Comparison of ENCODE assay signal across 8 cellular contexts in genomic region chr16:4692460-4693295, GRCh38. TPM values are rescaled to one million over a fixed set of nuclear protein-coding genes. Genes with fewer than 3 reads are reported as not detected.
DNase-seq lines count a peak whose midpoint lies in the region; ATAC-seq and TF ChIP-seq lines count a peak whose summit lies in the region.

No MANE protein-coding gene starts in this region.

- no peaks in the 10 kb centered on the region for H3K9me3 ChIP-seq in BE2C
- no peaks in the 10 kb centered on the region for H3K9me3 ChIP-seq in right atrium auricular region

- peak overlapping the region; percentile 84 for H3K4me3 Mint-ChIP-seq in activated T-helper 2 cell treated with anti-CD3 and anti-CD28 coated beads, Interferon-gamma antibody, Interleukin-2, Interleukin-4, amounts not matched to agents 10 μg/mL and 5 μg/mL and 100 μg/mL, durations not matched to agents 14 hours and 24 hours and 36 hours (ENCODE audit: low read depth)

- DNase-seq in BE2C (no peak), right atrium auricular region (ENCODE audit: low spot score) (no peak), skeletal muscle cell (ENCODE audit: low read depth) (no peak), medulla oblongata (ENCODE audit: extremely low spot score) (no peak), A172 (ENCODE audit: low spot score) (no peak)
- DNase-seq in activated T-helper 2 cell treated with anti-CD3 and anti-CD28 coated beads, Interferon-gamma antibody, Interleukin-2, Interleukin-4, amounts not matched to agents 10 μg/mL and 5 μg/mL and 100 μg/mL, durations not matched to agents 14 hours and 24 hours and 36 hours (ENCODE audit: low spot score): no peak

- peak overlapping the region; percentile 79 to 83 for H3K27ac ChIP-seq in right atrium auricular region

- no peak for TF ChIP-seq CTCF in BE2C (IDR thresholded peaks at IDR 0.05; ENCODE audit: low read depth, low read length)
- TF ChIP-seq CTCF in right atrium auricular region (IDR thresholded peaks at IDR 0.05): no peak

- intact Hi-C loops in activated T-helper 2 cell treated with anti-CD3 and anti-CD28 coated beads, Interferon-gamma antibody, Interleukin-2, Interleukin-4, amounts not matched to agents 10 μg/mL and 5 μg/mL and 100 μg/mL, durations not matched to agents 14 hours and 24 hours and 36 hours (cut with micrococcal nuclease): loop anchor here (1.0 kb wide), 1 partner anchor 155 kb away; the partner anchor contains the start of genes GLYR1 and UBN1

- ATAC-seq in GM19455 (IDR thresholded peaks at IDR 0.05; ENCODE audit: unreplicated experiment) (peak; percentile 15), HG03520 (IDR thresholded peaks at IDR 0.05; ENCODE audit: unreplicated experiment) (peak; percentile 4)

- peaks cover 10% of the 10 kb centered on the region for H3K4me1 Mint-ChIP-seq in activated T-helper 2 cell treated with anti-CD3 and anti-CD28 coated beads, Interferon-gamma antibody, Interleukin-2, Interleukin-4, amounts not matched to agents 10 μg/mL and 5 μg/mL and 100 μg/mL, durations not matched to agents 14 hours and 24 hours and 36 hours (ENCODE audit: low read depth)

- H3K4me3 ChIP-seq in BE2C (ENCODE audit: low read depth, low read length): peak overlapping the region; percentile 76
- peak overlapping the region; percentile 56 to 100 for H3K4me3 ChIP-seq in right atrium auricular region
- peak overlapping the region; percentile 90 for H3K4me3 ChIP-seq in skeletal muscle cell (ENCODE audit: low read depth, low read length)

- no peaks in the 10 kb centered on the region for H3K27me3 Mint-ChIP-seq in activated T-helper 2 cell treated with anti-CD3 and anti-CD28 coated beads, Interferon-gamma antibody, Interleukin-2, Interleukin-4, amounts not matched to agents 10 μg/mL and 5 μg/mL and 100 μg/mL, durations not matched to agents 14 hours and 24 hours and 36 hours (ENCODE audit: low read depth)

- H3K9me3 Mint-ChIP-seq in activated T-helper 2 cell treated with anti-CD3 and anti-CD28 coated beads, Interferon-gamma antibody, Interleukin-2, Interleukin-4, amounts not matched to agents 10 μg/mL and 5 μg/mL and 100 μg/mL, durations not matched to agents 14 hours and 24 hours and 36 hours: no peaks in the 10 kb centered on the region

- H3K27me3 ChIP-seq in BE2C (no peaks in the 10 kb centered on the region), right atrium auricular region (no peaks in the 10 kb centered on the region)

- H3K27ac Mint-ChIP-seq in activated T-helper 2 cell treated with anti-CD3 and anti-CD28 coated beads, Interferon-gamma antibody, Interleukin-2, Interleukin-4, amounts not matched to agents 10 μg/mL and 5 μg/mL and 100 μg/mL, durations not matched to agents 14 hours and 24 hours and 36 hours: peak overlapping the region; percentile 67

- H3K4me1 ChIP-seq in BE2C: peaks cover 2% of the 10 kb centered on the region; the same call in 1 of the 2 replicates
- peaks cover 0 to 42% of the 10 kb centered on the region in 2 donors for H3K4me1 ChIP-seq in right atrium auricular region

- H3K36me3 ChIP-seq in BE2C: peaks cover 22% of the 10 kb centered on the region
- peaks cover 28% of the 10 kb centered on the region for H3K36me3 ChIP-seq in right atrium auricular region

- H3K36me3 Mint-ChIP-seq in activated T-helper 2 cell treated with anti-CD3 and anti-CD28 coated beads, Interferon-gamma antibody, Interleukin-2, Interleukin-4, amounts not matched to agents 10 μg/mL and 5 μg/mL and 100 μg/mL, durations not matched to agents 14 hours and 24 hours and 36 hours (ENCODE audit: low read depth): peaks cover 20% of the 10 kb centered on the region

RNA-seq across cellular contexts. Expression of gene NUDT16L1, which starts 0.7 kb away (rescaled TPM):
- polyA plus RNA-seq in BE2C (2012; ENCODE audit: insufficient read depth, insufficient read length, low read depth): 141 TPM
- 34.1 and 35.5 TPM in 2 replicates for total RNA-seq in activated T-helper 2 cell treated with anti-CD3 and anti-CD28 coated beads, Interferon-gamma antibody, Interleukin-2, Interleukin-4, amounts not matched to agents 10 μg/mL and 5 μg/mL and 100 μg/mL, durations not matched to agents 14 hours and 24 hours and 36 hours
- 10 to 100 TPM; 25.5 to 61.5 TPM for total RNA-seq in right atrium auricular region
- total RNA-seq in A172 (2014; rRNA removed; shearing (Covaris generic)): 52.4 and 64.6 TPM in 2 replicates

RNA-seq across cellular contexts. Expression of gene ANKS3, which starts 41.4 kb away (rescaled TPM):
- polyA plus RNA-seq in BE2C (2012; ENCODE audit: insufficient read depth, insufficient read length, low read depth): 26.6 TPM
- total RNA-seq in activated T-helper 2 cell treated with anti-CD3 and anti-CD28 coated beads, Interferon-gamma antibody, Interleukin-2, Interleukin-4, amounts not matched to agents 10 μg/mL and 5 μg/mL and 100 μg/mL, durations not matched to agents 14 hours and 24 hours and 36 hours: 18.6 and 20.6 TPM in 2 replicates
- total RNA-seq in right atrium auricular region: 10 to 100 TPM in 1 of 2 donors, 1 to 10 TPM in 1; 6.7 to 13.5 TPM
- 12.0 and 19.6 TPM in 2 replicates for total RNA-seq in A172 (2014; rRNA removed; shearing (Covaris generic))

RNA-seq across cellular contexts. Expression of gene DNAAF8, which starts 41.7 kb away (rescaled TPM):
- polyA plus RNA-seq in BE2C (2012; ENCODE audit: insufficient read depth, insufficient read length, low read depth): 0.57 TPM
- total RNA-seq in activated T-helper 2 cell treated with anti-CD3 and anti-CD28 coated beads, Interferon-gamma antibody, Interleukin-2, Interleukin-4, amounts not matched to agents 10 μg/mL and 5 μg/mL and 100 μg/mL, durations not matched to agents 14 hours and 24 hours and 36 hours: 0.11 TPM in 1 of 2 replicates, not detected in the other
- total RNA-seq in right atrium auricular region: under 1 TPM; 0.39 to 0.44 TPM
- total RNA-seq in A172 (2014; rRNA removed; shearing (Covaris generic)): 1.7 and 5.2 TPM in 2 replicates
